Comparison of ENCODE assay signal across 11 cellular contexts in the genomic region with DNA sequence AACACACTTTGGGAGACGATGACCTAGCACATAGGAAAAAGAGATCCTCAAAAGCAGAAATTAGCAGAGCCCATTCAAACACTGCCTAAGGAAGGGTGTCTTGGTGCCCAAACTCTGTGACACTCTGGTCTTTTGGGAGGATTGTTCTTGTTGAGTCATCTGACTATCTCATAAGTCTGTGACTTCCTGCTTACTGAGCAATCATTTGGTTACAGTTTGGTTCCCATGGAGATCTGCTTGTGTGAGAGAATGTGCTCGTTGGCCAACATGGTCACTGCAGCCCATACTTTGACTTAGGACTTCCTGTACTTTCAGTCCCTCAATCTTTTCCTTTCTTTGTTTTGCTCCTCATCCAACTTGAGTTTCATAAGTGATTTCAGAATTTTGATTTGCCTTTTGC.
DNase-seq lines count a peak whose midpoint lies in the region; ATAC-seq and TF ChIP-seq lines count a peak whose summit lies in the region.
"Had no signal": no experiment of that assay in that cellular context is flagged by ENCODE, and none has a peak within 500 bp of the region (broad histone marks: within the 10 kb centered on the region; RNA-seq: fewer than 3 reads in every experiment).

No MANE protein-coding gene starts in this region.

- peak; percentile 72 for DNase-seq in DMS53 (lab: John Stamatoyannopoulos, UW)
- peak in 5 of 7 donors; percentile 23 to 58 (median 26) for DNase-seq in adrenal gland
- no peak for DNase-seq in left lung
- DNase-seq in NCI-H2227 (lab: John Stamatoyannopoulos, UW; ENCODE audit: unreplicated experiment) = no peak
- no peak for DNase-seq in NCI-H510A (lab: John Stamatoyannopoulos, UW)
- no peak for DNase-seq in activated CD4-positive, alpha-beta memory T cell treated with anti-CD3 and anti-CD28 coated beads, Interleukin-2, amount 10 ng/mL, durations not matched to agents 7 days and 5 days
- DNase-seq: naive B cell, NCI-H1092 treated with DMSO at 0.1 percent for 48 hours had no signal

- no peak overlapping the region for H3K4me3 Mint-ChIP-seq in activated CD4-positive, alpha-beta memory T cell treated with anti-CD3 and anti-CD28 coated beads, Interleukin-2, amount 10 ng/mL, durations not matched to agents 7 days and 5 days
- H3K4me3 Mint-ChIP-seq: activated naive CD4-positive, alpha-beta T cell treated with anti-CD3 and anti-CD28 coated beads, Interleukin-2, amount 50 U/mL, for 24 hours; naive B cell had no signal

- no peaks in the 10 kb centered on the region for H3K36me3 Mint-ChIP-seq in activated CD4-positive, alpha-beta memory T cell treated with anti-CD3 and anti-CD28 coated beads, Interleukin-2, amount 10 ng/mL, durations not matched to agents 7 days and 5 days (ENCODE audit: low read depth)
- H3K36me3 Mint-ChIP-seq: activated naive CD4-positive, alpha-beta T cell treated with anti-CD3 and anti-CD28 coated beads, Interleukin-2, amount 50 U/mL, for 24 hours; naive B cell had no signal

- WGBS in adrenal gland, 4 donors = 56 to 69% (median 59%) methylated on average over 2 of the region's 2 CpGs

- TF ChIP-seq POLR2A in adrenal gland (IDR thresholded peaks at IDR 0.05) = no peak

- TF ChIP-seq CTCF in adrenal gland (IDR thresholded peaks at IDR 0.05) (no peak), left lung (IDR thresholded peaks at IDR 0.05) (no peak)

- H3K4me1 ChIP-seq in adrenal gland (replicated peaks in 1 of 2) = no peaks in the 10 kb centered on the region
- no peaks in the 10 kb centered on the region for H3K4me1 ChIP-seq in left lung

- no peaks in the 10 kb centered on the region for H3K4me1 Mint-ChIP-seq in activated CD4-positive, alpha-beta memory T cell treated with anti-CD3 and anti-CD28 coated beads, Interleukin-2, amount 10 ng/mL, durations not matched to agents 7 days and 5 days
- H3K4me1 Mint-ChIP-seq: activated naive CD4-positive, alpha-beta T cell treated with anti-CD3 and anti-CD28 coated beads, Interleukin-2, amount 50 U/mL, for 24 hours; naive B cell had no signal

- no peaks in the 10 kb centered on the region for H3K9me3 Mint-ChIP-seq in activated CD4-positive, alpha-beta memory T cell treated with anti-CD3 and anti-CD28 coated beads, Interleukin-2, amount 10 ng/mL, durations not matched to agents 7 days and 5 days
- H3K9me3 Mint-ChIP-seq: activated naive CD4-positive, alpha-beta T cell treated with anti-CD3 and anti-CD28 coated beads, Interleukin-2, amount 50 U/mL, for 24 hours had no signal

- CTCF ChIA-PET in activated CD4-positive, alpha-beta memory T cell treated with anti-CD3 and anti-CD28 coated beads, Interleukin-2, amount 10 ng/mL, durations not matched to agents 7 days and 5 days (lab: Charles Lee) = no interaction called here

- H3K36me3 ChIP-seq in adrenal gland (replicated peaks in 1 of 2) (no peaks in the 10 kb centered on the region), left lung (no peaks in the 10 kb centered on the region)

- no peaks in the 10 kb centered on the region for H3K27me3 Mint-ChIP-seq in activated CD4-positive, alpha-beta memory T cell treated with anti-CD3 and anti-CD28 coated beads, Interleukin-2, amount 10 ng/mL, durations not matched to agents 7 days and 5 days

- H3K27me3 ChIP-seq in adrenal gland (no peaks in the 10 kb centered on the region), left lung (no peaks in the 10 kb centered on the region)

- ATAC-seq in HG03378 (IDR thresholded peaks at IDR 0.05; ENCODE audit: unreplicated experiment) (peak; percentile 74), left lung (peak; percentile 61), HG03139 (IDR thresholded peaks at IDR 0.05; ENCODE audit: unreplicated experiment) (no peak)

- H3K4me3 ChIP-seq in adrenal gland (no peak overlapping the region), left lung (no peak overlapping the region)

- intact Hi-C loops in adrenal gland (cut with DNase I) (no loop called here), left lung (cut with DNase I) (no loop called here)

- H3K27ac Mint-ChIP-seq in activated CD4-positive, alpha-beta memory T cell treated with anti-CD3 and anti-CD28 coated beads, Interleukin-2, amount 10 ng/mL, durations not matched to agents 7 days and 5 days = no peak overlapping the region
- H3K27ac Mint-ChIP-seq: activated naive CD4-positive, alpha-beta T cell treated with anti-CD3 and anti-CD28 coated beads, Interleukin-2, amount 50 U/mL, for 24 hours; naive B cell had no signal

- POLR2A ChIA-PET in activated CD4-positive, alpha-beta memory T cell treated with anti-CD3 and anti-CD28 coated beads, Interleukin-2, amount 10 ng/mL, durations not matched to agents 7 days and 5 days (lab: Charles Lee) = no interaction called here

- peak overlapping the region in 3 of 5 donors; percentile 22 to 40 (median 32) for H3K27ac ChIP-seq in adrenal gland
- H3K27ac ChIP-seq in left lung = peak overlapping the region in 1 of 2 donors; percentile 59

- H3K9me3 ChIP-seq in adrenal gland (replicated peaks in 1 of 3) (no peaks in the 10 kb centered on the region), left lung (no peaks in the 10 kb centered on the region)

Comparison
In these comparisons a context has a peak if more than half of its experiments do, and no peak if none do; other contexts are left out.
1. DNase-seq: peak in DMS53 (single experiment) and adrenal gland (5 of 7); none in left lung (0 of 2), NCI-H2227 (single experiment), NCI-H510A (single experiment) and activated CD4-positive, alpha-beta memory T cell treated with anti-CD3 and anti-CD28 coated beads, Interleukin-2, amount 10 ng/mL, durations not matched to agents 7 days and 5 days (single experiment).